1 cellular context compared by ENCODE assay signal in genomic region chr6:31958741-31959739, GRCh38.
TF ChIP-seq lines count a peak whose summit lies in the region.

A gene with protein sequence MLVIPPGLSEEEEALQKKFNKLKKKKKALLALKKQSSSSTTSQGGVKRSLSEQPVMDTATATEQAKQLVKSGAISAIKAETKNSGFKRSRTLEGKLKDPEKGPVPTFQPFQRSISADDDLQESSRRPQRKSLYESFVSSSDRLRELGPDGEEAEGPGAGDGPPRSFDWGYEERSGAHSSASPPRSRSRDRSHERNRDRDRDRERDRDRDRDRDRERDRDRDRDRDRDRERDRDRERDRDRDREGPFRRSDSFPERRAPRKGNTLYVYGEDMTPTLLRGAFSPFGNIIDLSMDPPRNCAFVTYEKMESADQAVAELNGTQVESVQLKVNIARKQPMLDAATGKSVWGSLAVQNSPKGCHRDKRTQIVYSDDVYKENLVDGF (minus strand): TSS chr6:31958971. CDS start chr6:31958446, 525 bp downstream.
Gene SKIC2, plus strand, starts transcription at chr6:31959175. Its CDS starts 18 bp downstream, at chr6:31959193.

TF ChIP-seq in HepG2, 621 proteins besides CTCF, POLR2A, EP300 and RAD21 (continued from another document and continues in another):
- no peak for TF ChIP-seq SKIL (CRISPR knock-in tag; IDR thresholded peaks at IDR 0.05; ENCODE audit: borderline replicate concordance)
- TF ChIP-seq SETDB1 (CRISPR knock-in tag; IDR thresholded peaks at IDR 0.05; ENCODE audit: borderline replicate concordance) = no peak
- TF ChIP-seq POLR2G (IDR thresholded peaks at IDR 0.05; ENCODE audit: low read depth, low read length) = peak; percentile 85
- TF ChIP-seq ZNF24 (IDR thresholded peaks at IDR 0.05) = no peak
- TF ChIP-seq CCDC6 (CRISPR knock-in tag; IDR thresholded peaks at IDR 0.05) = peak; percentile 56; the same call in 1 of the 2 replicates
- TF ChIP-seq, protein P1, sequence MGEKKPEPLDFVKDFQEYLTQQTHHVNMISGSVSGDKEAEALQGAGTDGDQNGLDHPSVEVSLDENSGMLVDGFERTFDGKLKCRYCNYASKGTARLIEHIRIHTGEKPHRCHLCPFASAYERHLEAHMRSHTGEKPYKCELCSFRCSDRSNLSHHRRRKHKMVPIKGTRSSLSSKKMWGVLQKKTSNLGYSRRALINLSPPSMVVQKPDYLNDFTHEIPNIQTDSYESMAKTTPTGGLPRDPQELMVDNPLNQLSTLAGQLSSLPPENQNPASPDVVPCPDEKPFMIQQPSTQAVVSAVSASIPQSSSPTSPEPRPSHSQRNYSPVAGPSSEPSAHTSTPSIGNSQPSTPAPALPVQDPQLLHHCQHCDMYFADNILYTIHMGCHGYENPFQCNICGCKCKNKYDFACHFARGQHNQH (CRISPR knock-in tag; IDR thresholded peaks at IDR 0.05) = peak; percentile 84
- TF ChIP-seq, protein P2, sequence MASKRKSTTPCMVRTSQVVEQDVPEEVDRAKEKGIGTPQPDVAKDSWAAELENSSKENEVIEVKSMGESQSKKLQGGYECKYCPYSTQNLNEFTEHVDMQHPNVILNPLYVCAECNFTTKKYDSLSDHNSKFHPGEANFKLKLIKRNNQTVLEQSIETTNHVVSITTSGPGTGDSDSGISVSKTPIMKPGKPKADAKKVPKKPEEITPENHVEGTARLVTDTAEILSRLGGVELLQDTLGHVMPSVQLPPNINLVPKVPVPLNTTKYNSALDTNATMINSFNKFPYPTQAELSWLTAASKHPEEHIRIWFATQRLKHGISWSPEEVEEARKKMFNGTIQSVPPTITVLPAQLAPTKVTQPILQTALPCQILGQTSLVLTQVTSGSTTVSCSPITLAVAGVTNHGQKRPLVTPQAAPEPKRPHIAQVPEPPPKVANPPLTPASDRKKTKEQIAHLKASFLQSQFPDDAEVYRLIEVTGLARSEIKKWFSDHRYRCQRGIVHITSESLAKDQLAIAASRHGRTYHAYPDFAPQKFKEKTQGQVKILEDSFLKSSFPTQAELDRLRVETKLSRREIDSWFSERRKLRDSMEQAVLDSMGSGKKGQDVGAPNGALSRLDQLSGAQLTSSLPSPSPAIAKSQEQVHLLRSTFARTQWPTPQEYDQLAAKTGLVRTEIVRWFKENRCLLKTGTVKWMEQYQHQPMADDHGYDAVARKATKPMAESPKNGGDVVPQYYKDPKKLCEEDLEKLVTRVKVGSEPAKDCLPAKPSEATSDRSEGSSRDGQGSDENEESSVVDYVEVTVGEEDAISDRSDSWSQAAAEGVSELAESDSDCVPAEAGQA (IDR thresholded peaks at IDR 0.05; ENCODE audit: low read depth) = peak; percentile 98
- TF ChIP-seq, protein P2 (CRISPR knock-in tag; IDR thresholded peaks at IDR 0.05; ENCODE audit: borderline replicate concordance) = no peak
- no peak for TF ChIP-seq MBNL3 (CRISPR knock-in tag; conservative IDR thresholded peaks at IDR 0.05)
- TF ChIP-seq RAD51 (IDR thresholded peaks at IDR 0.05; ENCODE audit: borderline replicate concordance) = no peak
- TF ChIP-seq ZNF670 (CRISPR knock-in tag; IDR thresholded peaks at IDR 0.05; ENCODE audit: borderline replicate concordance) = no peak
- TF ChIP-seq, protein P3, sequence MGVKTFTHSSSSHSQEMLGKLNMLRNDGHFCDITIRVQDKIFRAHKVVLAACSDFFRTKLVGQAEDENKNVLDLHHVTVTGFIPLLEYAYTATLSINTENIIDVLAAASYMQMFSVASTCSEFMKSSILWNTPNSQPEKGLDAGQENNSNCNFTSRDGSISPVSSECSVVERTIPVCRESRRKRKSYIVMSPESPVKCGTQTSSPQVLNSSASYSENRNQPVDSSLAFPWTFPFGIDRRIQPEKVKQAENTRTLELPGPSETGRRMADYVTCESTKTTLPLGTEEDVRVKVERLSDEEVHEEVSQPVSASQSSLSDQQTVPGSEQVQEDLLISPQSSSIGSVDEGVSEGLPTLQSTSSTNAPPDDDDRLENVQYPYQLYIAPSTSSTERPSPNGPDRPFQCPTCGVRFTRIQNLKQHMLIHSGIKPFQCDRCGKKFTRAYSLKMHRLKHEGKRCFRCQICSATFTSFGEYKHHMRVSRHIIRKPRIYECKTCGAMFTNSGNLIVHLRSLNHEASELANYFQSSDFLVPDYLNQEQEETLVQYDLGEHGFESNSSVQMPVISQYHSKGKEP (CRISPR knock-in tag; IDR thresholded peaks at IDR 0.05) = peak; percentile 48; the same call in 1 of the 2 replicates
- no peak for TF ChIP-seq ZNF207 (IDR thresholded peaks at IDR 0.05; ENCODE audit: borderline replicate concordance)
- TF ChIP-seq ZNF17 (CRISPR knock-in tag; IDR thresholded peaks at IDR 0.05) = no peak
- TF ChIP-seq ZNF205 (CRISPR knock-in tag; IDR thresholded peaks at IDR 0.05) = peak; percentile 100
- peak; percentile 27; the same call in 1 of the 2 replicates for TF ChIP-seq ZNF263 (CRISPR knock-in tag; IDR thresholded peaks at IDR 0.05)
- no peak; the same call in 1 of the 2 replicates for TF ChIP-seq ZBTB46 (CRISPR knock-in tag; IDR thresholded peaks at IDR 0.05; ENCODE audit: borderline replicate concordance)
- peak; percentile 52; the same call in 1 of the 2 replicates for TF ChIP-seq BCL6 (CRISPR knock-in tag; IDR thresholded peaks at IDR 0.05)
- TF ChIP-seq, protein P4, sequence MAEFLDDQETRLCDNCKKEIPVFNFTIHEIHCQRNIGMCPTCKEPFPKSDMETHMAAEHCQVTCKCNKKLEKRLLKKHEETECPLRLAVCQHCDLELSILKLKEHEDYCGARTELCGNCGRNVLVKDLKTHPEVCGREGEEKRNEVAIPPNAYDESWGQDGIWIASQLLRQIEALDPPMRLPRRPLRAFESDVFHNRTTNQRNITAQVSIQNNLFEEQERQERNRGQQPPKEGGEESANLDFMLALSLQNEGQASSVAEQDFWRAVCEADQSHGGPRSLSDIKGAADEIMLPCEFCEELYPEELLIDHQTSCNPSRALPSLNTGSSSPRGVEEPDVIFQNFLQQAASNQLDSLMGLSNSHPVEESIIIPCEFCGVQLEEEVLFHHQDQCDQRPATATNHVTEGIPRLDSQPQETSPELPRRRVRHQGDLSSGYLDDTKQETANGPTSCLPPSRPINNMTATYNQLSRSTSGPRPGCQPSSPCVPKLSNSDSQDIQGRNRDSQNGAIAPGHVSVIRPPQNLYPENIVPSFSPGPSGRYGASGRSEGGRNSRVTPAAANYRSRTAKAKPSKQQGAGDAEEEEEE (CRISPR knock-in tag; IDR thresholded peaks at IDR 0.05; ENCODE audit: borderline replicate concordance) = peak; percentile 91; the same call in 1 of the 2 replicates
- 0 out of 2 replicates have a peak, but pooled peaks have one; percentile 53 for TF ChIP-seq ZNF749 (CRISPR knock-in tag; IDR thresholded peaks at IDR 0.05; ENCODE audit: borderline replicate concordance)
- TF ChIP-seq SMAD9 (CRISPR knock-in tag; IDR thresholded peaks at IDR 0.05) = 0 out of 2 replicates have a peak, but pooled peaks have one; percentile 1
- TF ChIP-seq HOXA9 (CRISPR knock-in tag; IDR thresholded peaks at IDR 0.05; ENCODE audit: borderline replicate concordance) = no peak
- TF ChIP-seq KDM5B (CRISPR knock-in tag; IDR thresholded peaks at IDR 0.05; ENCODE audit: borderline replicate concordance) = peak; percentile 75; the same call in 1 of the 2 replicates
- TF ChIP-seq ATF2 (CRISPR knock-in tag; IDR thresholded peaks at IDR 0.05) = peak; percentile 91
- TF ChIP-seq MED8 (CRISPR knock-in tag; IDR thresholded peaks at IDR 0.05; ENCODE audit: insufficient replicate concordance) = no peak
- no peak for TF ChIP-seq ZNF512B (CRISPR knock-in tag; IDR thresholded peaks at IDR 0.05; ENCODE audit: borderline replicate concordance)
- peak; percentile 31; the same call in 1 of the 2 replicates for TF ChIP-seq MTA1 (CRISPR knock-in tag; IDR thresholded peaks at IDR 0.05; ENCODE audit: borderline replicate concordance)
- TF ChIP-seq FOXP1 (IDR thresholded peaks at IDR 0.05) = no peak
- TF ChIP-seq FOXP1 (CRISPR knock-in tag; IDR thresholded peaks at IDR 0.05) = no peak
- TF ChIP-seq HNRNPLL (IDR thresholded peaks at IDR 0.05; ENCODE audit: low read depth, low read length, poor library complexity, severe bottlenecking) = peak; percentile 97
- TF ChIP-seq, protein P5, sequence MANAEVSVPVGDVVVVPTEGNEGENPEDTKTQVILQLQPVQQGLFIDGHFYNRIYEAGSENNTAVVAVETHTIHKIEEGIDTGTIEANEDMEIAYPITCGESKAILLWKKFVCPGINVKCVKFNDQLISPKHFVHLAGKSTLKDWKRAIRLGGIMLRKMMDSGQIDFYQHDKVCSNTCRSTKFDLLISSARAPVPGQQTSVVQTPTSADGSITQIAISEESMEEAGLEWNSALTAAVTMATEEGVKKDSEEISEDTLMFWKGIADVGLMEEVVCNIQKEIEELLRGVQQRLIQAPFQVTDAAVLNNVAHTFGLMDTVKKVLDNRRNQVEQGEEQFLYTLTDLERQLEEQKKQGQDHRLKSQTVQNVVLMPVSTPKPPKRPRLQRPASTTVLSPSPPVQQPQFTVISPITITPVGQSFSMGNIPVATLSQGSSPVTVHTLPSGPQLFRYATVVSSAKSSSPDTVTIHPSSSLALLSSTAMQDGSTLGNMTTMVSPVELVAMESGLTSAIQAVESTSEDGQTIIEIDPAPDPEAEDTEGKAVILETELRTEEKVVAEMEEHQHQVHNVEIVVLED (CRISPR knock-in tag; IDR thresholded peaks at IDR 0.05; ENCODE audit: borderline replicate concordance) = peak; percentile 98
- no peak for TF ChIP-seq ZNF83 (CRISPR knock-in tag; IDR thresholded peaks at IDR 0.05; ENCODE audit: borderline replicate concordance)
- TF ChIP-seq ZNF530 (CRISPR knock-in tag; IDR thresholded peaks at IDR 0.05; ENCODE audit: low read depth) = no peak
